ENCODE assay signal across 15 cellular contexts in the genomic region with DNA sequence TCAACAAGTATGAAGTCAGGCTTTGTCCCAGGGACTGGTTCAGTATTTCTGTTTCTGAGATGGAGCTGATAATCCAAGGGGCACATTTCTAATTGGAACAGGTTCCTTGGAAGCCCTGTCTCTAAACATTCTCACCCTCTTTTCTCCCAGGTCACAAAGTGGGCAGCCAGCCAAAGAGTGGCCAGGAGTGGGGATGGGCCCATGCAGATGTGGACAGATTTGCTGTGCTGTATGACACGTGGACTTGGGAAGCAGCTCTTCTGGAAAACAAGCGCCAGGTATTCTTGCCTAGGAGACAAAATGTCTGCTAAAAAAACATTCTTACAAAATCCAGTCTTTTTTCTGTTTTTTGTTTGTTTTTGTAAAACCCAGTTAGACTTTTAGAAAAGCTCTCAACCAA.
"Had no signal": no experiment of that assay in that cellular context is flagged by ENCODE, and none has a peak within 500 bp of the region (broad histone marks: within the 10 kb centered on the region; RNA-seq: fewer than 3 reads in every experiment).

No MANE protein-coding gene starts in this region.

- H3K36me3 Mint-ChIP-seq: stimulated activated effector memory CD8-positive, alpha-beta T cell treated with anti-CD3 and anti-CD28 coated beads, Interleukin-12 subunit alpha, Interleukin-12 subunit beta, amount 100 ng/mL, for 72 hours had no signal

- DNase-seq: activated CD4-positive, CD25-positive, alpha-beta regulatory T cell; activated naive CD4-positive, alpha-beta T cell treated with anti-CD3 and anti-CD28 coated beads for 36 hours; activated naive CD8-positive, alpha-beta T cell treated with anti-CD3 and anti-CD28 coated beads, Interleukin-2, amount 50 U/mL, for 24 hours; activated T-cell treated with anti-CD3 and anti-CD28 coated beads for 4 hours; aorta; effector memory CD4-positive, alpha-beta T cell; foreskin melanocyte; heart left ventricle; immature natural killer cell; sigmoid colon; uterus had no signal

- H3K27me3 Mint-ChIP-seq: activated naive CD8-positive, alpha-beta T cell treated with anti-CD3 and anti-CD28 coated beads, Interleukin-2, amount 50 U/mL, for 24 hours; activated T-helper 17 cell treated with anti-CD3 and anti-CD28 coated beads, Interleukin-2, amount 50 U/mL, for 72 hours; dendritic cell treated with granulocyte-macrophage colony-stimulating factor and Interleukin-4, amounts not matched to agents 40 ng/mL and 50 ng/mL, for 4 days; natural killer cell treated with Interleukin-12 subunit alpha and Interleukin-12 subunit beta and Interleukin-15 and Interleukin-18, amount 100 ng/mL, for 72 hours had no signal

- H3K4me3 ChIP-seq: heart left ventricle, sigmoid colon, uterus had no signal

- H3K27ac Mint-ChIP-seq: activated naive CD4-positive, alpha-beta T cell treated with anti-CD3 and anti-CD28 coated beads for 36 hours; activated naive CD8-positive, alpha-beta T cell treated with anti-CD3 and anti-CD28 coated beads, Interleukin-2, amount 50 U/mL, for 24 hours; activated T-helper 17 cell treated with anti-CD3 and anti-CD28 coated beads, Interleukin-2, amount 50 U/mL, for 72 hours; dendritic cell treated with granulocyte-macrophage colony-stimulating factor and Interleukin-4, amounts not matched to agents 40 ng/mL and 50 ng/mL, for 4 days; immature natural killer cell; natural killer cell treated with Interleukin-12 subunit alpha and Interleukin-12 subunit beta and Interleukin-15 and Interleukin-18, amount 100 ng/mL, for 72 hours; stimulated activated effector memory CD8-positive, alpha-beta T cell treated with anti-CD3 and anti-CD28 coated beads, Interleukin-12 subunit alpha, Interleukin-12 subunit beta, amount 100 ng/mL, for 72 hours had no signal

- ATAC-seq: activated naive CD8-positive, alpha-beta T cell treated with anti-CD3 and anti-CD28 coated beads, Interleukin-2, amount 50 U/mL, for 24 hours; activated T-helper 17 cell treated with anti-CD3 and anti-CD28 coated beads, Interleukin-2, amount 50 U/mL, for 72 hours; heart left ventricle; natural killer cell treated with Interleukin-12 subunit alpha and Interleukin-12 subunit beta and Interleukin-15 and Interleukin-18, amount 100 ng/mL, for 72 hours; stimulated activated effector memory CD8-positive, alpha-beta T cell treated with anti-CD3 and anti-CD28 coated beads, Interleukin-12 subunit alpha, Interleukin-12 subunit beta, amount 100 ng/mL, for 72 hours had no signal

- H3K4me1 ChIP-seq: sigmoid colon, uterus had no signal

- H3K27me3 ChIP-seq: heart left ventricle, sigmoid colon, uterus had no signal

- H3K9me3 Mint-ChIP-seq: activated naive CD4-positive, alpha-beta T cell treated with anti-CD3 and anti-CD28 coated beads for 36 hours; stimulated activated effector memory CD8-positive, alpha-beta T cell treated with anti-CD3 and anti-CD28 coated beads, Interleukin-12 subunit alpha, Interleukin-12 subunit beta, amount 100 ng/mL, for 72 hours had no signal

- H3K4me3 Mint-ChIP-seq: activated naive CD4-positive, alpha-beta T cell treated with anti-CD3 and anti-CD28 coated beads for 36 hours; activated naive CD8-positive, alpha-beta T cell treated with anti-CD3 and anti-CD28 coated beads, Interleukin-2, amount 50 U/mL, for 24 hours; activated T-helper 17 cell treated with anti-CD3 and anti-CD28 coated beads, Interleukin-2, amount 50 U/mL, for 72 hours; dendritic cell treated with granulocyte-macrophage colony-stimulating factor and Interleukin-4, amounts not matched to agents 40 ng/mL and 50 ng/mL, for 4 days; immature natural killer cell; natural killer cell treated with Interleukin-12 subunit alpha and Interleukin-12 subunit beta and Interleukin-15 and Interleukin-18, amount 100 ng/mL, for 72 hours; stimulated activated effector memory CD8-positive, alpha-beta T cell treated with anti-CD3 and anti-CD28 coated beads, Interleukin-12 subunit alpha, Interleukin-12 subunit beta, amount 100 ng/mL, for 72 hours had no signal

- H3K9me3 ChIP-seq: heart left ventricle, sigmoid colon, uterus had no signal

- H3K36me3 ChIP-seq: heart left ventricle, sigmoid colon, uterus had no signal

- H3K27ac ChIP-seq: heart left ventricle, sigmoid colon, uterus had no signal
